Comparison of ENCODE assay signal across 14 cellular contexts in genomic region chr2:167147254-167147941, GRCh38.
DNase-seq lines count a peak whose midpoint lies in the region; ATAC-seq lines count a peak whose summit lies in the region.
"Had no signal": no experiment of that assay in that cellular context is flagged by ENCODE, and none has a peak within 500 bp of the region (broad histone marks: within the 10 kb centered on the region; RNA-seq: fewer than 3 reads in every experiment).

No MANE protein-coding gene starts in this region.

- H3K27me3 Mint-ChIP-seq in effector memory CD8-positive, alpha-beta T cell, result no peaks in the 10 kb centered on the region

- no peak overlapping the region for H3K4me3 Mint-ChIP-seq in effector memory CD8-positive, alpha-beta T cell
- H3K4me3 Mint-ChIP-seq: CD4-positive, alpha-beta memory T cell; H9 had no signal

- ATAC-seq in effector memory CD8-positive, alpha-beta T cell (replicated peaks), result no peak
- ATAC-seq: A549 had no signal

- DNase-seq in HuH-7 (ENCODE audit: low spot score) (peak; percentile 63), M059J (ENCODE audit: low read depth) (peak; percentile 5), kidney tubule cell (ENCODE audit: low spot score) (peak; percentile 26), renal cortical epithelial cell (ENCODE audit: low read depth) (peak; percentile 23), NCI-H1048 (lab: John Stamatoyannopoulos, UW) (no peak), SIG-M5 treated with dmso at 0.1 percent for 504 hours (lab: John Stamatoyannopoulos, UW; ENCODE audit: unreplicated experiment) (no peak)
- no peak for DNase-seq in effector memory CD8-positive, alpha-beta T cell
- DNase-seq: BE2C; CD4-positive, alpha-beta memory T cell; DND-41; GDM1; GOT3; H9 had no signal

- H3K27ac Mint-ChIP-seq in effector memory CD8-positive, alpha-beta T cell, result no peak overlapping the region
- H3K27ac Mint-ChIP-seq: CD4-positive, alpha-beta memory T cell; H9 had no signal

- no peaks in the 10 kb centered on the region for H3K4me1 Mint-ChIP-seq in effector memory CD8-positive, alpha-beta T cell (ENCODE audit: low read depth in 2 of 2)
- H3K4me1 Mint-ChIP-seq: CD4-positive, alpha-beta memory T cell had no signal

- H3K36me3 Mint-ChIP-seq in effector memory CD8-positive, alpha-beta T cell (ENCODE audit: insufficient read depth), result no peaks in the 10 kb centered on the region
- H3K36me3 Mint-ChIP-seq: CD4-positive, alpha-beta memory T cell had no signal

- peaks cover 2 to 11% of the 10 kb centered on the region in 2 donors for H3K9me3 Mint-ChIP-seq in effector memory CD8-positive, alpha-beta T cell
- H3K9me3 Mint-ChIP-seq: H9 had no signal

Comparison
In these comparisons a context has a peak if more than half of its experiments do, and no peak if none do; other contexts are left out.
1. DNase-seq: peak in HuH-7 (single experiment), M059J (single experiment), kidney tubule cell (single experiment) and renal cortical epithelial cell (single experiment); none in effector memory CD8-positive, alpha-beta T cell (0 of 3), NCI-H1048 (single experiment) and SIG-M5 treated with dmso at 0.1 percent for 504 hours (single experiment).